25 cellular contexts compared by ENCODE assay signal in genomic region chrX:150451953-150452352, GRCh38.
"Had no signal": no experiment of that assay in that cellular context is flagged by ENCODE, and none has a peak within 500 bp of the region (broad histone marks: within the 10 kb centered on the region; RNA-seq: fewer than 3 reads in every experiment).

No MANE protein-coding gene starts in this region.

- H3K27me3 Mint-ChIP-seq: activated CD8-positive, alpha-beta T cell treated with anti-CD3 and anti-CD28 coated beads for 36 hours; activated naive CD8-positive, alpha-beta T cell had no signal

- H3K27ac Mint-ChIP-seq: activated CD8-positive, alpha-beta T cell treated with anti-CD3 and anti-CD28 coated beads for 36 hours; activated naive CD8-positive, alpha-beta T cell; activated T-cell treated with anti-CD3 and anti-CD28 coated beads, Interleukin-2, amount 50 U/mL, for 72 hours had no signal

- ATAC-seq: activated CD8-positive, alpha-beta T cell treated with anti-CD3 and anti-CD28 coated beads for 36 hours; activated T-cell treated with anti-CD3 and anti-CD28 coated beads, Interleukin-2, amount 50 U/mL, for 72 hours; Panc1; Right ventricle myocardium inferior had no signal

- H3K9me3 Mint-ChIP-seq: activated CD8-positive, alpha-beta T cell treated with anti-CD3 and anti-CD28 coated beads for 36 hours; activated T-cell treated with anti-CD3 and anti-CD28 coated beads, Interleukin-2, amount 50 U/mL, for 72 hours had no signal

- H3K4me3 Mint-ChIP-seq: activated CD8-positive, alpha-beta T cell treated with anti-CD3 and anti-CD28 coated beads for 36 hours; activated naive CD8-positive, alpha-beta T cell; activated T-cell treated with anti-CD3 and anti-CD28 coated beads, Interleukin-2, amount 50 U/mL, for 72 hours had no signal

- DNase-seq: activated CD4-positive, alpha-beta T cell treated with anti-CD3 and anti-CD28 coated beads, Interleukin-2, amount 50 U/mL, for 1 hour; activated CD4-positive, CD25-positive, alpha-beta regulatory T cell; activated CD8-positive, alpha-beta memory T cell treated with anti-CD3 and anti-CD28 coated beads, Interleukin-2, amount 50 U/mL, for 4 hours; activated CD8-positive, alpha-beta T cell treated with anti-CD3 and anti-CD28 coated beads for 36 hours; activated effector memory CD4-positive, alpha-beta T cell treated with Interleukin-2 at 50 U/mL for 16 hours; activated naive CD4-positive, alpha-beta T cell; activated T-cell treated with anti-CD3 and anti-CD28 coated beads, Interleukin-2, amount 50 U/mL, for 72 hours; adrenal gland; anterior cingulate cortex; cerebellar nuclear complex; MG63; MV-4-11; NCI-H1105; NCI-H1436 treated with DMSO at 0.1 percent for 48 hours; NCI-H187; NCI-H2081; NCI-H510A treated with DMSO at 0.1 percent for 48 hours; NCI-H69; NK-92 treated with Interleukin-12 subunit alpha and Interleukin-12 subunit beta, amount 100 ng/mL, for 24 hours; OCI-M1; RPMI8226 had no signal

- FAIRE-seq: colon had no signal
